ENCODE assay signal across 1 cellular context in the genomic region with DNA sequence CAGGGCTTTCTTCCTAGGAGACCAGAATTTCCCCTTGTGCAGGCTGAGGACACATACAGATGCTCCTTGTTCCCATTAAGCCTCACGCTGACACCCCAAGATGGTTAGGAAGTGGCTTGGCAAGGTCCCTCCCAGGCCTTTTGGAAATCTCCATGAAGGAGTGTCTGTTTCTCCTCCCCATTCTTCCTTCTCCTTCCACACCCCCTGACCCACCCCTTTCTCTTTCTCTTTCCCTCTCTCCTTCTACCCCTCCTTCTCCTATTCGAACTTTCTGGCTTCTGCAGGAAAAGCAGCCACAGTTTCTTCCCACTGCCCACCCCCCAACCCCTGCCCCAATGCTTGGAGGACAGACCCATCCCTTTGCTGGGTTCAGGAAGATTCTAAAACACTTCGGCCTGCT.
TF ChIP-seq lines count a peak whose summit lies in the region.

No MANE protein-coding gene starts in this region.

TF ChIP-seq in SK-N-SH treated with all-trans-retinoic acid at 6 μM for 48 hours, 23 proteins besides CTCF, POLR2A, EP300 and RAD21 (continued from another document):
- TF ChIP-seq, protein P1, sequence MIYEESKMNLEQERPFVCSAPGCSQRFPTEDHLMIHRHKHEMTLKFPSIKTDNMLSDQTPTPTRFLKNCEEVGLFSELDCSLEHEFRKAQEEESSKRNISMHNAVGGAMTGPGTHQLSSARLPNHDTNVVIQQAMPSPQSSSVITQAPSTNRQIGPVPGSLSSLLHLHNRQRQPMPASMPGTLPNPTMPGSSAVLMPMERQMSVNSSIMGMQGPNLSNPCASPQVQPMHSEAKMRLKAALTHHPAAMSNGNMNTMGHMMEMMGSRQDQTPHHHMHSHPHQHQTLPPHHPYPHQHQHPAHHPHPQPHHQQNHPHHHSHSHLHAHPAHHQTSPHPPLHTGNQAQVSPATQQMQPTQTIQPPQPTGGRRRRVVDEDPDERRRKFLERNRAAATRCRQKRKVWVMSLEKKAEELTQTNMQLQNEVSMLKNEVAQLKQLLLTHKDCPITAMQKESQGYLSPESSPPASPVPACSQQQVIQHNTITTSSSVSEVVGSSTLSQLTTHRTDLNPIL (CRISPR knock-in tag; IDR thresholded peaks at IDR 0.05; ENCODE audit: low read depth), result no peak
- no peak for TF ChIP-seq ZNF70 (CRISPR knock-in tag; IDR thresholded peaks at IDR 0.05)
- TF ChIP-seq BACH2 (CRISPR knock-in tag; IDR thresholded peaks at IDR 0.05; ENCODE audit: borderline replicate concordance), result no peak
